9 cellular contexts compared by ENCODE assay signal in the genomic region with DNA sequence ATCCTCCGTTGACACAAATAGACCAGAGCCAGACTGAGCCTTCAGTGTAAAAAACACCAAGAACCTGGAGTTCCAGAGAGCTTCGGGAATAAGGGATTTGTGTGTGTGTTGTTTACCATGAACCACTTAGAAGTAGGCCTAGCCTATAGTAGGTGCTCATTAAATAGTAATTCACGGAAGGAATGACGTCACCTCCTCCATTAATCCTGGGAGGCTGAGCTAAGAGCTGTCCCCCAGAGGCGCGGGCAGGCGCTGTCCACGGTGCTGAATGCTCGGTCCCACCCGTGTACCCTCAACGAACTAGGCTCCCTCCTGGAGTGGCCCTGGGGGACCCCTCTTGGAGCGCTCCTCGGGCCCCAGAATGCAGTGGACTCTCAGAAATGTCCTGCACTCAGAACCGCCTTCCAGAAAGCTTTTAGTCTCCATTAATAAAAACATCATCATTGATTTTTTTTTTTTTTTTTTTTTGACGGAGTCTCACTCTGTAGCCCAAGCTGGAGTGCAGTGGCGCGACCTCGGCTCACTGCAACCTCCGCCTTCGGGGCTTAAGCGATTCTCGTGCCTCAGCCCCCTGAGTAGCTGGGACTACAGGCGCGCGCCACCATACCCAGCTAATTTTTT. TPM values are rescaled to one million over a fixed set of nuclear protein-coding genes. Genes with fewer than 3 reads are reported as not detected.
A peak's percentile ranks its signal among the peaks of the same experiment; 100 is the strongest.
DNase-seq lines count a peak whose midpoint lies in the region; ATAC-seq, FAIRE-seq and TF ChIP-seq lines count a peak whose summit lies in the region.
"Had no signal": no experiment of that assay in that cellular context is flagged by ENCODE, and none has a peak within 500 bp of the region (broad histone marks: within the 10 kb centered on the region; RNA-seq: fewer than 3 reads in every experiment).

No MANE protein-coding gene starts in this region.

- 88% methylated on average over 23 of the region's 25 CpGs for WGBS in A549 (ENCODE audit: missing lambda C conversion rate)

- FAIRE-seq in A549 (lab: Jason Lieb, UNC), result no peak

- TF ChIP-seq CTCF in A549 (IDR thresholded peaks at IDR 0.05), result no peak

- TF ChIP-seq POLR2A in A549 (IDR thresholded peaks at IDR 0.05; ENCODE audit: low read length), result no peak

- no peak overlapping the region for H3K4me2 ChIP-seq in A549

- no peak for ATAC-seq in A549
- ATAC-seq in HG03521 (IDR thresholded peaks at IDR 0.05; ENCODE audit: unreplicated experiment), result no peak
- no peak for ATAC-seq in HG03432 (IDR thresholded peaks at IDR 0.05; ENCODE audit: unreplicated experiment)
- no peak for ATAC-seq in GM21367 (IDR thresholded peaks at IDR 0.05; ENCODE audit: unreplicated experiment)

- POLR2A ChIA-PET in A549 (lab: Yijun Ruan, JAX), result no interaction called here

- DNase-seq in A549 (ENCODE audit: low read depth in 1 of 2, low spot score in 1 of 2) (no peak), HUDEP-2 (lab: John Stamatoyannopoulos, UW; ENCODE audit: unreplicated experiment in 76 of 76) (peak in 41 of 76 experiments; percentile 5 to 58 (median 21)), hepatic stellate cell (ENCODE audit: low spot score) (peak; percentile 61), COLO668 (lab: John Stamatoyannopoulos, UW; ENCODE audit: unreplicated experiment) (no peak)
- DNase-seq in activated CD8-positive, alpha-beta memory T cell treated with anti-CD3 and anti-CD28 coated beads, Interleukin-2, amount 50 U/mL, for 4 hours, result peak; percentile 44

- no peak overlapping the region for H3K4me3 ChIP-seq in A549

- no peak for TF ChIP-seq EP300 in A549 (IDR thresholded peaks at IDR 0.05)

- CTCF ChIA-PET in A549 (lab: Yijun Ruan, JAX), result no interaction called here

- no peak overlapping the region for H3K27ac ChIP-seq in A549

- H3K9me3 ChIP-seq in A549, result no peaks in the 10 kb centered on the region

- H3K4me1 ChIP-seq in A549, result peaks cover 24% of the 10 kb centered on the region

- TF ChIP-seq RAD21 in A549 (conservative IDR thresholded peaks at IDR 0.05 in 1 of 2, IDR thresholded peaks at IDR 0.05 in 1 of 2), result no peak

TF ChIP-seq in A549, 52 proteins besides CTCF, POLR2A, EP300 and RAD21:
- TF ChIP-seq, protein P1, sequence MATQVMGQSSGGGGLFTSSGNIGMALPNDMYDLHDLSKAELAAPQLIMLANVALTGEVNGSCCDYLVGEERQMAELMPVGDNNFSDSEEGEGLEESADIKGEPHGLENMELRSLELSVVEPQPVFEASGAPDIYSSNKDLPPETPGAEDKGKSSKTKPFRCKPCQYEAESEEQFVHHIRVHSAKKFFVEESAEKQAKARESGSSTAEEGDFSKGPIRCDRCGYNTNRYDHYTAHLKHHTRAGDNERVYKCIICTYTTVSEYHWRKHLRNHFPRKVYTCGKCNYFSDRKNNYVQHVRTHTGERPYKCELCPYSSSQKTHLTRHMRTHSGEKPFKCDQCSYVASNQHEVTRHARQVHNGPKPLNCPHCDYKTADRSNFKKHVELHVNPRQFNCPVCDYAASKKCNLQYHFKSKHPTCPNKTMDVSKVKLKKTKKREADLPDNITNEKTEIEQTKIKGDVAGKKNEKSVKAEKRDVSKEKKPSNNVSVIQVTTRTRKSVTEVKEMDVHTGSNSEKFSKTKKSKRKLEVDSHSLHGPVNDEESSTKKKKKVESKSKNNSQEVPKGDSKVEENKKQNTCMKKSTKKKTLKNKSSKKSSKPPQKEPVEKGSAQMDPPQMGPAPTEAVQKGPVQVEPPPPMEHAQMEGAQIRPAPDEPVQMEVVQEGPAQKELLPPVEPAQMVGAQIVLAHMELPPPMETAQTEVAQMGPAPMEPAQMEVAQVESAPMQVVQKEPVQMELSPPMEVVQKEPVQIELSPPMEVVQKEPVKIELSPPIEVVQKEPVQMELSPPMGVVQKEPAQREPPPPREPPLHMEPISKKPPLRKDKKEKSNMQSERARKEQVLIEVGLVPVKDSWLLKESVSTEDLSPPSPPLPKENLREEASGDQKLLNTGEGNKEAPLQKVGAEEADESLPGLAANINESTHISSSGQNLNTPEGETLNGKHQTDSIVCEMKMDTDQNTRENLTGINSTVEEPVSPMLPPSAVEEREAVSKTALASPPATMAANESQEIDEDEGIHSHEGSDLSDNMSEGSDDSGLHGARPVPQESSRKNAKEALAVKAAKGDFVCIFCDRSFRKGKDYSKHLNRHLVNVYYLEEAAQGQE (IDR thresholded peaks at IDR 0.05), result peak; percentile 91
- no peak for TF ChIP-seq RNF2 (IDR thresholded peaks at IDR 0.05; ENCODE audit: borderline replicate concordance, low read depth)
- no peak for TF ChIP-seq CHD4 (IDR thresholded peaks at IDR 0.05; ENCODE audit: borderline replicate concordance)

RNA-seq across cellular contexts. Expression of a gene that starts 6.5 kb away (rescaled TPM):
- polyA plus RNA-seq in A549 (2011; rRNA removed) (4.2 and 5.5 TPM in 2 replicates), A549 (2017; fragmentation: RNase III; extraction: RNeasy Plus Mini Kit Qiagen cat#74134 plus additional on column Dnase treatment) (2.6 to 3.1 TPM (median 2.8 TPM) in 3 replicates)
- polyA plus RNA-seq in A549 (2012; cell fraction: cytosol; rRNA removed), result 0.83 and 1.1 TPM in 2 replicates
- polyA plus RNA-seq in A549 (2012; cell fraction: nucleus; rRNA removed), result 3.4 and 3.9 TPM in 2 replicates
- 6.7 and 8.2 TPM in 2 replicates for polyA minus RNA-seq in A549 (2011; rRNA and poly(A)+ RNA removed)
- polyA plus RNA-seq: CD4-positive, alpha-beta memory T cell had no signal

RNA-seq across cellular contexts. Expression of a gene that starts 37.7 kb away (rescaled TPM):
- 8.3 and 10.6 TPM in 2 replicates for polyA plus RNA-seq in A549 (2011; rRNA removed)
- polyA plus RNA-seq in A549 (2012; cell fraction: cytosol; rRNA removed), result 29.2 and 30.3 TPM in 2 replicates
- polyA plus RNA-seq in A549 (2012; cell fraction: nucleus; rRNA removed), result 56.0 and 85.3 TPM in 2 replicates
- polyA plus RNA-seq in A549 (2017; fragmentation: RNase III; extraction: RNeasy Plus Mini Kit Qiagen cat#74134 plus additional on column Dnase treatment), result 23.2 to 26.9 TPM (median 26.4 TPM) in 3 replicates
- polyA minus RNA-seq in A549 (2011; rRNA and poly(A)+ RNA removed), result 19.2 and 23.6 TPM in 2 replicates

Comparison
In these comparisons a context has a peak if more than half of its experiments do, and no peak if none do; other contexts are left out.
1. DNase-seq: peak in HUDEP-2 (41 of 76), activated CD8-positive, alpha-beta memory T cell treated with anti-CD3 and anti-CD28 coated beads, Interleukin-2, amount 50 U/mL, for 4 hours (single experiment) and hepatic stellate cell (single experiment); none in A549 (0 of 2) and COLO668 (single experiment).